ENCODE assay signal across 12 cellular contexts in the genomic region with DNA sequence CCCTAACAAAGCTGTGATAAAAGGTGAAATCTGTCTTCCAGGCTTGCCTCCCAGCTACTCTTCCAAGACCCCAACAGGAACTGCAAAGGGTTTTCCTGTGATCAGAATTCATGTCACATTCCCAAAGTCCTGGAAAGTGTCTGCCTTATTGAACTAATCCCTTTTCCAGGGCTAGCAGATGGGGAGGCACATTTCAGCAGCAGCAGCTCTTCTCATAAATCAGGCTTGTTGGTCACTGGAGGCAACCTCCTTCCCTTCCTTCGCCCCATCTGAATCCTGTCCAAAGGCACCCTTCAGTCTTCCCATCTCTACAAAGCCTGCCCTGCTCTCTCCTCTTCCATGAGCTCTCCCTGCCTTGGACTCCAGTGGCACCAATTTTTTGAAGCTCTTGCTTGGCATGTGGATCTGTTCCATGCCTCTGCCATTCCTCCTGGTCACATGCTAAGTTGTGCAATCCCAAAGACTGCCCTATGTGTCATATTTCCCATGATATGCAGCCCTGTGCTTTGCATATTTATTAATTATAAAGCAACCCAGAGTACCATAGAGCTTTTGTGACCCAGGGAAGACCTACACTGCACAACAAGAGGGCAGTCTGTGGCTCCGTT.
DNase-seq lines count a peak whose midpoint lies in the region; ATAC-seq and TF ChIP-seq lines count a peak whose summit lies in the region.
"Had no signal": no experiment of that assay in that cellular context is flagged by ENCODE, and none has a peak within 500 bp of the region (broad histone marks: within the 10 kb centered on the region; RNA-seq: fewer than 3 reads in every experiment).

No MANE protein-coding gene starts in this region.

- DNase-seq in H4 (ENCODE audit: low spot score) (peak; percentile 60), WTC11 (ENCODE audit: low spot score) (no peak), Right ventricle myocardium superior (no peak), stomach (no peak), KG1 (lab: John Stamatoyannopoulos, UW) (no peak)
- no peak for DNase-seq in activated T-helper 2 cell treated with anti-CD3 and anti-CD28 coated beads, Interferon-gamma antibody, Interleukin-2, Interleukin-4, amounts not matched to agents 10 μg/mL and 5 μg/mL and 100 μg/mL, durations not matched to agents 14 hours and 24 hours and 36 hours (ENCODE audit: low spot score)
- no peak for DNase-seq in stimulated activated naive CD4-positive, alpha-beta T cell (lab: John Stamatoyannopoulos, UW)
- no peak for DNase-seq in activated naive CD4-positive, alpha-beta T cell treated with anti-CD3 and anti-CD28 coated beads, Interleukin-2, amount 50 U/mL, for 72 hours (ENCODE audit: low spot score in 2 of 2)
- DNase-seq: GOT3; stimulated activated CD4-positive, alpha-beta T cell treated with anti-CD3 and anti-CD28 coated beads, Interleukin-2, amount 100 ng/mL, for 24 hours; T-helper 17 cell had no signal

- POLR2A ChIA-PET in WTC11 (lab: Charles Lee), result no interaction called here

- TF ChIP-seq EP300 in stomach (IDR thresholded peaks at IDR 0.05), result no peak

- H3K27me3 Mint-ChIP-seq in WTC11 (ENCODE audit: low read depth), result no peaks in the 10 kb centered on the region
- H3K27me3 Mint-ChIP-seq in activated T-helper 2 cell treated with anti-CD3 and anti-CD28 coated beads, Interferon-gamma antibody, Interleukin-2, Interleukin-4, amounts not matched to agents 10 μg/mL and 5 μg/mL and 100 μg/mL, durations not matched to agents 14 hours and 24 hours and 36 hours (ENCODE audit: low read depth), result peaks cover 53% of the 10 kb centered on the region

- peak overlapping the region; percentile 26; the same call in 1 of the 2 replicates for H3K27ac Mint-ChIP-seq in WTC11
- H3K27ac Mint-ChIP-seq in activated T-helper 2 cell treated with anti-CD3 and anti-CD28 coated beads, Interferon-gamma antibody, Interleukin-2, Interleukin-4, amounts not matched to agents 10 μg/mL and 5 μg/mL and 100 μg/mL, durations not matched to agents 14 hours and 24 hours and 36 hours, result no peak overlapping the region
- peak overlapping the region in 1 of 2 donors; percentile 16 for H3K27ac Mint-ChIP-seq in activated naive CD4-positive, alpha-beta T cell treated with anti-CD3 and anti-CD28 coated beads, Interleukin-2, amount 50 U/mL, for 72 hours
- H3K27ac Mint-ChIP-seq: activated naive CD4-positive, alpha-beta T cell treated with anti-CD3 and anti-CD28 coated beads, Interleukin-2, amount 50 U/mL, for 24 hours; T-helper 17 cell had no signal

- peaks cover 15% of the 10 kb centered on the region for H3K4me1 Mint-ChIP-seq in WTC11
- H3K4me1 Mint-ChIP-seq in activated T-helper 2 cell treated with anti-CD3 and anti-CD28 coated beads, Interferon-gamma antibody, Interleukin-2, Interleukin-4, amounts not matched to agents 10 μg/mL and 5 μg/mL and 100 μg/mL, durations not matched to agents 14 hours and 24 hours and 36 hours (ENCODE audit: low read depth), result peaks cover 5% of the 10 kb centered on the region
- H3K4me1 Mint-ChIP-seq: activated naive CD4-positive, alpha-beta T cell treated with anti-CD3 and anti-CD28 coated beads, Interleukin-2, amount 50 U/mL, for 24 hours had no signal

- CTCF ChIA-PET in WTC11 (lab: Charles Lee), result interaction anchor here (0.7 kb wide), 1 partner anchor 361 kb away, joined by 4 read pairs; no protein-coding TSS in a partner anchor

- peaks cover 0 to 4% (median under 1%) of the 10 kb centered on the region in 4 donors for H3K36me3 ChIP-seq in stomach

- H3K27me3 ChIP-seq in stomach, result no peaks in the 10 kb centered on the region

- TF ChIP-seq CTCF in WTC11 (IDR thresholded peaks at IDR 0.05) (no peak), stomach (IDR thresholded peaks at IDR 0.05) (no peak)

- peaks cover 18% of the 10 kb centered on the region for H3K36me3 Mint-ChIP-seq in WTC11
- H3K36me3 Mint-ChIP-seq in activated T-helper 2 cell treated with anti-CD3 and anti-CD28 coated beads, Interferon-gamma antibody, Interleukin-2, Interleukin-4, amounts not matched to agents 10 μg/mL and 5 μg/mL and 100 μg/mL, durations not matched to agents 14 hours and 24 hours and 36 hours (ENCODE audit: low read depth), result no peaks in the 10 kb centered on the region
- no peaks in the 10 kb centered on the region for H3K36me3 Mint-ChIP-seq in activated naive CD4-positive, alpha-beta T cell treated with anti-CD3 and anti-CD28 coated beads, Interleukin-2, amount 50 U/mL, for 72 hours
- H3K36me3 Mint-ChIP-seq: activated naive CD4-positive, alpha-beta T cell treated with anti-CD3 and anti-CD28 coated beads, Interleukin-2, amount 50 U/mL, for 24 hours had no signal

- H3K27ac ChIP-seq in stomach, result peak overlapping the region; percentile 11 to 79 (median 59)

- intact Hi-C loops in Right ventricle myocardium superior (cut with DNase I), result no loop called here
- intact Hi-C loops in stomach (cut with DNase I; ENCODE audit: low total_unique reads), result no loop called here
- intact Hi-C loops in activated T-helper 2 cell treated with anti-CD3 and anti-CD28 coated beads, Interferon-gamma antibody, Interleukin-2, Interleukin-4, amounts not matched to agents 10 μg/mL and 5 μg/mL and 100 μg/mL, durations not matched to agents 14 hours and 24 hours and 36 hours (cut with micrococcal nuclease), result no loop called here

- H3K4me1 ChIP-seq in stomach, result peaks cover 0 to 30% (median 20%) of the 10 kb centered on the region in 4 donors

- H3K4me3 ChIP-seq in stomach, result no peak overlapping the region

- H3K9me3 Mint-ChIP-seq in WTC11, result no peaks in the 10 kb centered on the region
- H3K9me3 Mint-ChIP-seq in activated T-helper 2 cell treated with anti-CD3 and anti-CD28 coated beads, Interferon-gamma antibody, Interleukin-2, Interleukin-4, amounts not matched to agents 10 μg/mL and 5 μg/mL and 100 μg/mL, durations not matched to agents 14 hours and 24 hours and 36 hours, result no peaks in the 10 kb centered on the region
- no peaks in the 10 kb centered on the region for H3K9me3 Mint-ChIP-seq in activated naive CD4-positive, alpha-beta T cell treated with anti-CD3 and anti-CD28 coated beads, Interleukin-2, amount 50 U/mL, for 72 hours
- H3K9me3 Mint-ChIP-seq: activated naive CD4-positive, alpha-beta T cell treated with anti-CD3 and anti-CD28 coated beads, Interleukin-2, amount 50 U/mL, for 24 hours had no signal

- no peaks in the 10 kb centered on the region for H3K9me3 ChIP-seq in stomach

- ATAC-seq in WTC11 (no peak), Right ventricle myocardium superior (ENCODE audit: poor library complexity) (peak; percentile 63)
- ATAC-seq in activated naive CD4-positive, alpha-beta T cell treated with anti-CD3 and anti-CD28 coated beads, Interleukin-2, amount 50 U/mL, for 72 hours, result no peak
- ATAC-seq: T-helper 17 cell had no signal

- TF ChIP-seq POLR2A in stomach (IDR thresholded peaks at IDR 0.05), result no peak

- H3K4me3 Mint-ChIP-seq in WTC11, result no peak overlapping the region
- H3K4me3 Mint-ChIP-seq in activated T-helper 2 cell treated with anti-CD3 and anti-CD28 coated beads, Interferon-gamma antibody, Interleukin-2, Interleukin-4, amounts not matched to agents 10 μg/mL and 5 μg/mL and 100 μg/mL, durations not matched to agents 14 hours and 24 hours and 36 hours (ENCODE audit: low read depth), result no peak overlapping the region
- H3K4me3 Mint-ChIP-seq: activated naive CD4-positive, alpha-beta T cell treated with anti-CD3 and anti-CD28 coated beads, Interleukin-2, amount 50 U/mL, for 24 hours; T-helper 17 cell had no signal

- 66 to 83% (median 74%) methylated on average over 2 of the region's 2 CpGs for WGBS in stomach, 5 donors

TF ChIP-seq in WTC11, 78 proteins besides CTCF, POLR2A, EP300 and RAD21 (continues in another document):
- TF ChIP-seq HMGXB4 (CRISPR knock-in tag; IDR thresholded peaks at IDR 0.05) (no peak), GABPB1 (CRISPR knock-in tag; IDR thresholded peaks at IDR 0.05) (no peak), MXD4 (CRISPR knock-in tag; IDR thresholded peaks at IDR 0.05; ENCODE audit: borderline replicate concordance) (no peak), ZBTB21 (CRISPR knock-in tag; IDR thresholded peaks at IDR 0.05; ENCODE audit: borderline replicate concordance) (no peak)
- TF ChIP-seq, protein P1, sequence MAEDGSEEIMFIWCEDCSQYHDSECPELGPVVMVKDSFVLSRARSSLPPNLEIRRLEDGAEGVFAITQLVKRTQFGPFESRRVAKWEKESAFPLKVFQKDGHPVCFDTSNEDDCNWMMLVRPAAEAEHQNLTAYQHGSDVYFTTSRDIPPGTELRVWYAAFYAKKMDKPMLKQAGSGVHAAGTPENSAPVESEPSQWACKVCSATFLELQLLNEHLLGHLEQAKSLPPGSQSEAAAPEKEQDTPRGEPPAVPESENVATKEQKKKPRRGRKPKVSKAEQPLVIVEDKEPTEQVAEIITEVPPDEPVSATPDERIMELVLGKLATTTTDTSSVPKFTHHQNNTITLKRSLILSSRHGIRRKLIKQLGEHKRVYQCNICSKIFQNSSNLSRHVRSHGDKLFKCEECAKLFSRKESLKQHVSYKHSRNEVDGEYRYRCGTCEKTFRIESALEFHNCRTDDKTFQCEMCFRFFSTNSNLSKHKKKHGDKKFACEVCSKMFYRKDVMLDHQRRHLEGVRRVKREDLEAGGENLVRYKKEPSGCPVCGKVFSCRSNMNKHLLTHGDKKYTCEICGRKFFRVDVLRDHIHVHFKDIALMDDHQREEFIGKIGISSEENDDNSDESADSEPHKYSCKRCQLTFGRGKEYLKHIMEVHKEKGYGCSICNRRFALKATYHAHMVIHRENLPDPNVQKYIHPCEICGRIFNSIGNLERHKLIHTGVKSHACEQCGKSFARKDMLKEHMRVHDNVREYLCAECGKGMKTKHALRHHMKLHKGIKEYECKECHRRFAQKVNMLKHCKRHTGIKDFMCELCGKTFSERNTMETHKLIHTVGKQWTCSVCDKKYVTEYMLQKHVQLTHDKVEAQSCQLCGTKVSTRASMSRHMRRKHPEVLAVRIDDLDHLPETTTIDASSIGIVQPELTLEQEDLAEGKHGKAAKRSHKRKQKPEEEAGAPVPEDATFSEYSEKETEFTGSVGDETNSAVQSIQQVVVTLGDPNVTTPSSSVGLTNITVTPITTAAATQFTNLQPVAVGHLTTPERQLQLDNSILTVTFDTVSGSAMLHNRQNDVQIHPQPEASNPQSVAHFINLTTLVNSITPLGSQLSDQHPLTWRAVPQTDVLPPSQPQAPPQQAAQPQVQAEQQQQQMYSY (CRISPR knock-in tag; IDR thresholded peaks at IDR 0.05), result no peak
